Comparison of ENCODE assay signal across 9 cellular contexts in genomic region chr7:8131694-8132605, GRCh38.
DNase-seq lines count a peak whose midpoint lies in the region; ATAC-seq and TF ChIP-seq lines count a peak whose summit lies in the region.
"Had no signal": no experiment of that assay in that cellular context is flagged by ENCODE, and none has a peak within 500 bp of the region (broad histone marks: within the 10 kb centered on the region; RNA-seq: fewer than 3 reads in every experiment).

No MANE protein-coding gene starts in this region.

- H3K27ac Mint-ChIP-seq in CD8-positive, alpha-beta T cell: peak overlapping the region; percentile 99
- H3K27ac Mint-ChIP-seq in activated naive CD8-positive, alpha-beta T cell: peak overlapping the region; percentile 83

- intact Hi-C loops in CD8-positive, alpha-beta T cell (cut with DNase I, micrococcal nuclease): loop anchor here (2.0 to 10.0 kb wide), 6 partner anchors 15 to 947 kb away; partner anchors contain the start of genes GLCCI1 (in 2 of the 2), C1GALT1 (in 1 of the 2) and UMAD1 (in 1 of the 2)

- H3K4me3 ChIP-seq in CD8-positive, alpha-beta T cell (ENCODE audit: low read depth, low read length): peak overlapping the region; percentile 13

- POLR2A ChIA-PET in CD8-positive, alpha-beta T cell (lab: Charles Lee): interaction anchor here (1.2 to 3.0 kb wide), 5 partner anchors 11 to 84 kb away, joined by 3 to 11 read pairs (median 4); no protein-coding TSS in a partner anchor

- H3K27me3 ChIP-seq in CD8-positive, alpha-beta T cell (ENCODE audit: insufficient read depth, low read length): no peaks in the 10 kb centered on the region

- ATAC-seq in CD8-positive, alpha-beta T cell: peak; percentile 82
- ATAC-seq in GM19372 (IDR thresholded peaks at IDR 0.05; ENCODE audit: low read depth, unreplicated experiment): peak; percentile 45
- ATAC-seq in HG03139 (IDR thresholded peaks at IDR 0.05; ENCODE audit: unreplicated experiment): peak; percentile 42

- CTCF ChIA-PET in CD8-positive, alpha-beta T cell (lab: Charles Lee): interaction anchor here (1.1 to 2.4 kb wide), 5 partner anchors 18 to 371 kb away, joined by 3 to 9 read pairs (median 5); no protein-coding TSS in a partner anchor

- peaks cover 70% of the 10 kb centered on the region for H3K4me1 ChIP-seq in CD8-positive, alpha-beta T cell (ENCODE audit: insufficient read depth, low read length)

- no peaks in the 10 kb centered on the region for H3K36me3 ChIP-seq in CD8-positive, alpha-beta T cell (ENCODE audit: insufficient read depth, low read length)

- peak overlapping the region; percentile 66 for H3K27ac ChIP-seq in CD8-positive, alpha-beta T cell (ENCODE audit: low read depth, low read length)

- no peaks in the 10 kb centered on the region for H3K27me3 Mint-ChIP-seq in CD8-positive, alpha-beta T cell (ENCODE audit: low read depth)
- H3K27me3 Mint-ChIP-seq in activated naive CD8-positive, alpha-beta T cell: no peaks in the 10 kb centered on the region

- H3K36me3 Mint-ChIP-seq in CD8-positive, alpha-beta T cell: no peaks in the 10 kb centered on the region
- H3K36me3 Mint-ChIP-seq in activated naive CD8-positive, alpha-beta T cell: peaks cover 4% of the 10 kb centered on the region

- peaks cover 82% of the 10 kb centered on the region for H3K4me1 Mint-ChIP-seq in CD8-positive, alpha-beta T cell (ENCODE audit: low read depth)
- H3K4me1 Mint-ChIP-seq in activated naive CD8-positive, alpha-beta T cell (ENCODE audit: low read depth): peaks cover 82% of the 10 kb centered on the region

- TF ChIP-seq CTCF in CD8-positive, alpha-beta T cell (IDR thresholded peaks at IDR 0.05): no peak

- H3K4me3 Mint-ChIP-seq in CD8-positive, alpha-beta T cell: peak overlapping the region; percentile 80
- H3K4me3 Mint-ChIP-seq in activated naive CD8-positive, alpha-beta T cell: peak overlapping the region; percentile 68

- H3K9me3 ChIP-seq in CD8-positive, alpha-beta T cell (ENCODE audit: low read length): no peaks in the 10 kb centered on the region

- peak in 6 of 7 experiments; percentile 30 to 74 (median 48) for DNase-seq in CD8-positive, alpha-beta T cell
- DNase-seq in C1 segment of cervical spinal cord (lab: John Stamatoyannopoulos, UW) (no peak), middle frontal gyrus (ENCODE audit: extremely low spot score, low spot score) (no peak), NCI-H187 (lab: John Stamatoyannopoulos, UW) (no peak)
- DNase-seq in stimulated activated CD4-positive, alpha-beta T cell treated with anti-CD3 and anti-CD28 coated beads, Interleukin-2, amount 100 ng/mL, for 24 hours: no peak
- DNase-seq: NCI-H1048 had no signal

- no peaks in the 10 kb centered on the region for H3K9me3 Mint-ChIP-seq in CD8-positive, alpha-beta T cell
- no peaks in the 10 kb centered on the region for H3K9me3 Mint-ChIP-seq in activated naive CD8-positive, alpha-beta T cell (ENCODE audit: low read depth)

Comparison
In these comparisons a context has a peak if more than half of its experiments do, and no peak if none do; other contexts are left out.
1. DNase-seq: peak in CD8-positive, alpha-beta T cell (6 of 7); none in C1 segment of cervical spinal cord (0 of 14), stimulated activated CD4-positive, alpha-beta T cell treated with anti-CD3 and anti-CD28 coated beads, Interleukin-2, amount 100 ng/mL, for 24 hours (0 of 2), middle frontal gyrus (single experiment) and NCI-H187 (0 of 2).
2. Peak in every context shown above with its lines, with median percentiles within 50 percentile points of each other: ATAC-seq.